ENCODE assay signal across 11 cellular contexts in the genomic region with DNA sequence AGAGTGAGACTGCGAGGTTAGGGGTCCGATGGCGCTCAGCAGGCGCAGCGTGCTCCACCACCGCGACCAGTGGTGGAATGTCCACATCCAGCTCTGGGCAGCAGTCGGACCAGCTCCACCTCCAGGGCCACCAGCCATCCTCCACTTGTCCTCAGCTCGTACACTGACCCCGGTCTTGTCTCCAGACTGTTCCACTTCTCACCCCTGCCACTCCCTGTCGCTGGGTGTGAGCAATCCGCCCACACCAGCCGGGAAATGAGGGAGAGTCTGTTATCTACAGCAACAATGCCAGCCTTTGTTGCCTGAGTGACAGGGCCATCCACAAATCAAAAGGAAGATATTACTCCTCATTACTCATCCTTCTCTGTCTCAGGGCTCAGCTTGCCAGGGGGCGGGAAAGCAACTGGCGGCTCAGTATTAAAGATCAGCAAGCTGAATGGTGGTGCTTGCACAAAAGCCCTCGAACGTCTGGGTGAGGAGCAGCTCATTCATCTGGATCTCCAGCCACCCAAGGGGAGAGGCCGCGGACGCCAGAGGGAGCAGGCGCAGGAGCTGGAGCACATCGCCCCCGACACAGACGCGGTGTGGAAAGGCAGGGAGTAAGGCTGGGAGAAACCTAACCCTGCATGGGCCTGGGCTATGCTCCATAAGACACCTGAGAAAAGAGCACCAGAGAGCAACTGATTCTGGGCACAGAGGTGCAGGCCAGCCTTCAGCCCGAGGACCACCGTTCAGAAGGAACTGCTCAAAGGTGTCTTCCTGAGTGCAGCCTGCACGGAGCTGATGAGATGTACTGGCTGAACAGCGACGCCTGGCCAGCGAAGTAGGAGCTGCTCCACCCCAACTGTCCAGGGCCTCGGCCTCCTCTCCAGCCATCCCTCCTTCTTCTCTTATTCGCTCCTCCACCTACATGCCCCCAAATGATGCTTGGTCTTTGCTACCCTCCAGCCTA. TPM values are rescaled to one million over a fixed set of nuclear protein-coding genes. Genes with fewer than 3 reads are reported as not detected.
DNase-seq lines count a peak whose midpoint lies in the region; ATAC-seq, FAIRE-seq and TF ChIP-seq lines count a peak whose summit lies in the region.
"Had no signal": no experiment of that assay in that cellular context is flagged by ENCODE, and none has a peak within 500 bp of the region (broad histone marks: within the 10 kb centered on the region; RNA-seq: fewer than 3 reads in every experiment).

No MANE protein-coding gene starts in this region.

- WGBS in esophagus muscularis mucosa: 83% methylated on average over 33 of the region's 33 CpGs

- no peak for FAIRE-seq in GM19239 (lab: Jason Lieb, UNC)

- no peak for TF ChIP-seq EP300 in esophagus muscularis mucosa (IDR thresholded peaks at IDR 0.05)

- no peak for ATAC-seq in GM18868 (IDR thresholded peaks at IDR 0.05; ENCODE audit: unreplicated experiment)
- ATAC-seq: left lobe of liver had no signal

- no peak for TF ChIP-seq CTCF in esophagus muscularis mucosa (IDR thresholded peaks at IDR 0.05)

- peaks cover 27 to 79% (median 72%) of the 10 kb centered on the region in 4 donors for H3K36me3 ChIP-seq in esophagus muscularis mucosa

- DNase-seq in H4 (ENCODE audit: low spot score): peak; percentile 60
- peak; percentile 88 for DNase-seq in OCI-M1 (lab: John Stamatoyannopoulos, UW)
- no peak for DNase-seq in esophagus muscularis mucosa (ENCODE audit: extremely low spot score)
- peak; percentile 87 for DNase-seq in occipital lobe (lab: John Stamatoyannopoulos, UW)
- DNase-seq in GM19239 (ENCODE audit: insufficient read length, low spot score): no peak
- DNase-seq in HPDE6-E6E7 (ENCODE audit: extremely low spot score): no peak
- no peak for DNase-seq in activated effector memory CD4-positive, alpha-beta T cell treated with Interleukin-2 at 50 U/mL for 16 hours
- DNase-seq: activated naive CD4-positive, alpha-beta T cell; NCI-H345 had no signal

- H3K9me3 ChIP-seq in esophagus muscularis mucosa: no peaks in the 10 kb centered on the region

- intact Hi-C loops in esophagus muscularis mucosa (cut with DNase I): no loop called here

- no peaks in the 10 kb centered on the region for H3K27me3 ChIP-seq in esophagus muscularis mucosa

- H3K4me1 ChIP-seq in esophagus muscularis mucosa: peaks cover 21 to 63% (median 42%) of the 10 kb centered on the region in 4 donors

- TF ChIP-seq POLR2A in esophagus muscularis mucosa (IDR thresholded peaks at IDR 0.05; ENCODE audit: low read depth): no peak

- no peak overlapping the region for H3K4me3 ChIP-seq in esophagus muscularis mucosa

- H3K27ac ChIP-seq in esophagus muscularis mucosa (replicated peaks in 1 of 4): peak overlapping the region; percentile 37 to 68 (median 54)

RNA-seq across cellular contexts. Expression of a gene that starts 21.9 kb away (rescaled TPM):
- total RNA-seq in H4 (2014; rRNA removed; shearing (Covaris generic)): 0.31 and 1.7 TPM in 2 replicates
- 100 to 1,000 TPM in 1 of 4 donors, 10 to 100 TPM in 3; 21.7 to 130 (median 58.6) TPM for total RNA-seq in esophagus muscularis mucosa
- 5.5 TPM for total RNA-seq in occipital lobe

Comparison
In these comparisons a context has a peak if more than half of its experiments do, and no peak if none do; other contexts are left out.
1. DNase-seq: peak in H4 (single experiment), OCI-M1 (single experiment) and occipital lobe (single experiment); none in esophagus muscularis mucosa (single experiment), GM19239 (single experiment), HPDE6-E6E7 (single experiment) and activated effector memory CD4-positive, alpha-beta T cell treated with Interleukin-2 at 50 U/mL for 16 hours (single experiment).